8 cellular contexts compared by ENCODE assay signal in genomic region chr1:239814306-239814881, GRCh38.
DNase-seq lines count a peak whose midpoint lies in the region; ATAC-seq and TF ChIP-seq lines count a peak whose summit lies in the region.

No MANE protein-coding gene starts in this region.

- peak overlapping the region in 1 of 5 donors; percentile 69 for H3K4me3 Mint-ChIP-seq in immature natural killer cell

- no peaks in the 10 kb centered on the region for H3K36me3 Mint-ChIP-seq in immature natural killer cell

- peaks cover 0 to 14% of the 10 kb centered on the region in 2 donors for H3K4me1 ChIP-seq in adrenal gland (replicated peaks in 1 of 2)

- no peaks in the 10 kb centered on the region for H3K36me3 ChIP-seq in adrenal gland (replicated peaks in 1 of 2)

- H3K27me3 ChIP-seq in adrenal gland, result no peaks in the 10 kb centered on the region

- intact Hi-C loops in adrenal gland (cut with DNase I), result no loop called here

- TF ChIP-seq CTCF in adrenal gland (IDR thresholded peaks at IDR 0.05), result no peak

- no peak overlapping the region for H3K27ac Mint-ChIP-seq in immature natural killer cell

- peak in 1 of 2 donors; percentile 57 for TF ChIP-seq POLR2A in adrenal gland (IDR thresholded peaks at IDR 0.05)

- peak overlapping the region in 4 of 5 donors; percentile 53 to 85 (median 74) for H3K27ac ChIP-seq in adrenal gland

- DNase-seq in AG08395 (ENCODE audit: low spot score), result peak; percentile 80
- DNase-seq in HS-5 (ENCODE audit: low read depth), result peak; percentile 85
- DNase-seq in adrenal gland, result peak; percentile 27 to 79 (median 61)
- DNase-seq in kidney tubule cell (ENCODE audit: low spot score), result peak; percentile 90
- DNase-seq in SHP77 treated with DMSO at 0.1 percent for 48 hours (lab: John Stamatoyannopoulos, UW), result no peak
- no peak for DNase-seq in immature natural killer cell

- no peak for ATAC-seq in HG03135 (IDR thresholded peaks at IDR 0.05; ENCODE audit: unreplicated experiment)
- no peak for ATAC-seq in HG03432 (IDR thresholded peaks at IDR 0.05; ENCODE audit: unreplicated experiment)

- no peaks in the 10 kb centered on the region for H3K9me3 Mint-ChIP-seq in immature natural killer cell

- peak overlapping the region in 1 of 4 donors; percentile 6 for H3K4me3 ChIP-seq in adrenal gland

- H3K4me1 Mint-ChIP-seq in immature natural killer cell, result peaks cover 0 to 5% of the 10 kb centered on the region in 2 donors

- no peaks in the 10 kb centered on the region for H3K9me3 ChIP-seq in adrenal gland (replicated peaks in 1 of 3)

- 27 to 32% (median 30%) methylated on average over 8 of the region's 8 CpGs for WGBS in adrenal gland, 4 donors

- H3K27me3 Mint-ChIP-seq in immature natural killer cell (ENCODE audit: low read depth in 3 of 3), result peaks cover 0 to 3% (median 0%) of the 10 kb centered on the region in 3 donors

Comparison
In these comparisons a context has a peak if more than half of its experiments do, and no peak if none do; other contexts are left out.
1. DNase-seq: peak in AG08395 (single experiment), HS-5 (single experiment), adrenal gland (7 of 7) and kidney tubule cell (single experiment); none in SHP77 treated with DMSO at 0.1 percent for 48 hours (single experiment) and immature natural killer cell (0 of 3).